Comparison of ENCODE assay signal across 1 cellular context in the genomic region with DNA sequence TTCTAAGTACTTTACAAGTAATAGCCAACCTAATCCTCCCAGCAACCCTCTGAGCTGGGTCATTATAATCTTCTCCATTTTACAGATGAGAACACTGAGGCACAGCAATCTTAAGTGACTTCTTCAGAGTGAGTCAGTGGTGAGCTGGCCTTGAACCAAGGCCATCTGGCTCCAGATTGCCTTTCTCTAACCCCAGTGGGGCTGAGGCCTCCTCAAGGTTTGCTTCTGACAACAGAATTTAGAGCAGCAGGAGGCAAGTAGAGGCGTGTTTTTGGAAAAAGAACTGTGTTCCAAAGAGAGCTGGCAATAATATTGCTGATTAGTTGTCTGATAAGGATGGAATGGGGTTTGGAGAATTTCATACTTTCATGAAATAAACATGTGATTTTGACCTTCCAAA.
A peak's percentile ranks its signal among the peaks of the same experiment; 100 is the strongest.
TF ChIP-seq lines count a peak whose summit lies in the region.

No MANE protein-coding gene starts in this region.

TF ChIP-seq in SK-N-SH, 30 proteins besides CTCF, POLR2A, EP300 and RAD21:
- TF ChIP-seq NRF1 (IDR thresholded peaks at IDR 0.05; ENCODE audit: low read depth, low read length) (no peak), MEF2A (IDR thresholded peaks at IDR 0.05; ENCODE audit: borderline replicate concordance, low read depth) (no peak), GATA2 (CRISPR knock-in tag; IDR thresholded peaks at IDR 0.05) (no peak), MXI1 (IDR thresholded peaks at IDR 0.05; ENCODE audit: low read depth, low read length) (no peak), JUND (IDR thresholded peaks at IDR 0.05) (0 out of 2 replicates have a peak, but pooled peaks have one; percentile 9), FOXJ3 (CRISPR knock-in tag; IDR thresholded peaks at IDR 0.05) (no peak), TCF12 (IDR thresholded peaks at IDR 0.05) (peak; percentile 70), TEAD4 (IDR thresholded peaks at IDR 0.05; ENCODE audit: borderline replicate concordance, insufficient read depth) (no peak), GABPA (IDR thresholded peaks at IDR 0.05; ENCODE audit: low read depth) (no peak), SIN3A (IDR thresholded peaks at IDR 0.05; ENCODE audit: borderline replicate concordance, low read depth, low read length) (no peak), EZH2phosphoT487 (IDR thresholded peaks at IDR 0.05; ENCODE audit: borderline replicate concordance, low read depth) (no peak), YY1 (IDR thresholded peaks at IDR 0.05; ENCODE audit: low read depth) (no peak), ELF1 (IDR thresholded peaks at IDR 0.05) (no peak), SMC3 (IDR thresholded peaks at IDR 0.05; ENCODE audit: low read depth, low read length) (no peak), NFIC (IDR thresholded peaks at IDR 0.05; ENCODE audit: borderline replicate concordance) (peak; percentile 63), FOXM1 (IDR thresholded peaks at IDR 0.05; ENCODE audit: low read depth) (no peak), RCOR1 (IDR thresholded peaks at IDR 0.05; ENCODE audit: low read length) (no peak; the same call in 1 of the 2 replicates), POLR2AphosphoS5 (IDR thresholded peaks at IDR 0.05; ENCODE audit: low read depth, low read length) (no peak), TAF1 (IDR thresholded peaks at IDR 0.05; ENCODE audit: borderline replicate concordance, low read depth, low read length) (no peak), RFX5 (IDR thresholded peaks at IDR 0.05; ENCODE audit: low read length) (no peak), FOSL2 (IDR thresholded peaks at IDR 0.05; ENCODE audit: borderline replicate concordance, low read depth) (no peak), CHD2 (IDR thresholded peaks at IDR 0.05; ENCODE audit: low read length, partially characterized antibody) (no peak), RXRA (IDR thresholded peaks at IDR 0.05; ENCODE audit: borderline replicate concordance, low read depth) (no peak)
- TF ChIP-seq, protein P1, sequence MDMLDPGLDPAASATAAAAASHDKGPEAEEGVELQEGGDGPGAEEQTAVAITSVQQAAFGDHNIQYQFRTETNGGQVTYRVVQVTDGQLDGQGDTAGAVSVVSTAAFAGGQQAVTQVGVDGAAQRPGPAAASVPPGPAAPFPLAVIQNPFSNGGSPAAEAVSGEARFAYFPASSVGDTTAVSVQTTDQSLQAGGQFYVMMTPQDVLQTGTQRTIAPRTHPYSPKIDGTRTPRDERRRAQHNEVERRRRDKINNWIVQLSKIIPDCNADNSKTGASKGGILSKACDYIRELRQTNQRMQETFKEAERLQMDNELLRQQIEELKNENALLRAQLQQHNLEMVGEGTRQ (IDR thresholded peaks at IDR 0.05; ENCODE audit: borderline replicate concordance, low read depth, low read length) = no peak
- TF ChIP-seq, protein P2, sequence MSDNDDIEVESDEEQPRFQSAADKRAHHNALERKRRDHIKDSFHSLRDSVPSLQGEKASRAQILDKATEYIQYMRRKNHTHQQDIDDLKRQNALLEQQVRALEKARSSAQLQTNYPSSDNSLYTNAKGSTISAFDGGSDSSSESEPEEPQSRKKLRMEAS (IDR thresholded peaks at IDR 0.05; ENCODE audit: low read depth) = no peak
- TF ChIP-seq, protein P3, sequence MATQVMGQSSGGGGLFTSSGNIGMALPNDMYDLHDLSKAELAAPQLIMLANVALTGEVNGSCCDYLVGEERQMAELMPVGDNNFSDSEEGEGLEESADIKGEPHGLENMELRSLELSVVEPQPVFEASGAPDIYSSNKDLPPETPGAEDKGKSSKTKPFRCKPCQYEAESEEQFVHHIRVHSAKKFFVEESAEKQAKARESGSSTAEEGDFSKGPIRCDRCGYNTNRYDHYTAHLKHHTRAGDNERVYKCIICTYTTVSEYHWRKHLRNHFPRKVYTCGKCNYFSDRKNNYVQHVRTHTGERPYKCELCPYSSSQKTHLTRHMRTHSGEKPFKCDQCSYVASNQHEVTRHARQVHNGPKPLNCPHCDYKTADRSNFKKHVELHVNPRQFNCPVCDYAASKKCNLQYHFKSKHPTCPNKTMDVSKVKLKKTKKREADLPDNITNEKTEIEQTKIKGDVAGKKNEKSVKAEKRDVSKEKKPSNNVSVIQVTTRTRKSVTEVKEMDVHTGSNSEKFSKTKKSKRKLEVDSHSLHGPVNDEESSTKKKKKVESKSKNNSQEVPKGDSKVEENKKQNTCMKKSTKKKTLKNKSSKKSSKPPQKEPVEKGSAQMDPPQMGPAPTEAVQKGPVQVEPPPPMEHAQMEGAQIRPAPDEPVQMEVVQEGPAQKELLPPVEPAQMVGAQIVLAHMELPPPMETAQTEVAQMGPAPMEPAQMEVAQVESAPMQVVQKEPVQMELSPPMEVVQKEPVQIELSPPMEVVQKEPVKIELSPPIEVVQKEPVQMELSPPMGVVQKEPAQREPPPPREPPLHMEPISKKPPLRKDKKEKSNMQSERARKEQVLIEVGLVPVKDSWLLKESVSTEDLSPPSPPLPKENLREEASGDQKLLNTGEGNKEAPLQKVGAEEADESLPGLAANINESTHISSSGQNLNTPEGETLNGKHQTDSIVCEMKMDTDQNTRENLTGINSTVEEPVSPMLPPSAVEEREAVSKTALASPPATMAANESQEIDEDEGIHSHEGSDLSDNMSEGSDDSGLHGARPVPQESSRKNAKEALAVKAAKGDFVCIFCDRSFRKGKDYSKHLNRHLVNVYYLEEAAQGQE (IDR thresholded peaks at IDR 0.05; ENCODE audit: low read depth, low read length) = no peak
- TF ChIP-seq, protein P4, sequence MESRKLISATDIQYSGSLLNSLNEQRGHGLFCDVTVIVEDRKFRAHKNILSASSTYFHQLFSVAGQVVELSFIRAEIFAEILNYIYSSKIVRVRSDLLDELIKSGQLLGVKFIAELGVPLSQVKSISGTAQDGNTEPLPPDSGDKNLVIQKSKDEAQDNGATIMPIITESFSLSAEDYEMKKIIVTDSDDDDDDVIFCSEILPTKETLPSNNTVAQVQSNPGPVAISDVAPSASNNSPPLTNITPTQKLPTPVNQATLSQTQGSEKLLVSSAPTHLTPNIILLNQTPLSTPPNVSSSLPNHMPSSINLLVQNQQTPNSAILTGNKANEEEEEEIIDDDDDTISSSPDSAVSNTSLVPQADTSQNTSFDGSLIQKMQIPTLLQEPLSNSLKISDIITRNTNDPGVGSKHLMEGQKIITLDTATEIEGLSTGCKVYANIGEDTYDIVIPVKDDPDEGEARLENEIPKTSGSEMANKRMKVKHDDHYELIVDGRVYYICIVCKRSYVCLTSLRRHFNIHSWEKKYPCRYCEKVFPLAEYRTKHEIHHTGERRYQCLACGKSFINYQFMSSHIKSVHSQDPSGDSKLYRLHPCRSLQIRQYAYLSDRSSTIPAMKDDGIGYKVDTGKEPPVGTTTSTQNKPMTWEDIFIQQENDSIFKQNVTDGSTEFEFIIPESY (IDR thresholded peaks at IDR 0.05; ENCODE audit: borderline replicate concordance, low read depth) = no peak
- TF ChIP-seq, protein P5, sequence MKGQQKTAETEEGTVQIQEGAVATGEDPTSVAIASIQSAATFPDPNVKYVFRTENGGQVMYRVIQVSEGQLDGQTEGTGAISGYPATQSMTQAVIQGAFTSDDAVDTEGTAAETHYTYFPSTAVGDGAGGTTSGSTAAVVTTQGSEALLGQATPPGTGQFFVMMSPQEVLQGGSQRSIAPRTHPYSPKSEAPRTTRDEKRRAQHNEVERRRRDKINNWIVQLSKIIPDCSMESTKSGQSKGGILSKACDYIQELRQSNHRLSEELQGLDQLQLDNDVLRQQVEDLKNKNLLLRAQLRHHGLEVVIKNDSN (IDR thresholded peaks at IDR 0.05; ENCODE audit: borderline replicate concordance, low read depth) = no peak
- TF ChIP-seq, protein P6, sequence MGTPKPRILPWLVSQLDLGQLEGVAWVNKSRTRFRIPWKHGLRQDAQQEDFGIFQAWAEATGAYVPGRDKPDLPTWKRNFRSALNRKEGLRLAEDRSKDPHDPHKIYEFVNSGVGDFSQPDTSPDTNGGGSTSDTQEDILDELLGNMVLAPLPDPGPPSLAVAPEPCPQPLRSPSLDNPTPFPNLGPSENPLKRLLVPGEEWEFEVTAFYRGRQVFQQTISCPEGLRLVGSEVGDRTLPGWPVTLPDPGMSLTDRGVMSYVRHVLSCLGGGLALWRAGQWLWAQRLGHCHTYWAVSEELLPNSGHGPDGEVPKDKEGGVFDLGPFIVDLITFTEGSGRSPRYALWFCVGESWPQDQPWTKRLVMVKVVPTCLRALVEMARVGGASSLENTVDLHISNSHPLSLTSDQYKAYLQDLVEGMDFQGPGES (IDR thresholded peaks at IDR 0.05; ENCODE audit: low read depth, low read length) = no peak
- TF ChIP-seq, protein P7, sequence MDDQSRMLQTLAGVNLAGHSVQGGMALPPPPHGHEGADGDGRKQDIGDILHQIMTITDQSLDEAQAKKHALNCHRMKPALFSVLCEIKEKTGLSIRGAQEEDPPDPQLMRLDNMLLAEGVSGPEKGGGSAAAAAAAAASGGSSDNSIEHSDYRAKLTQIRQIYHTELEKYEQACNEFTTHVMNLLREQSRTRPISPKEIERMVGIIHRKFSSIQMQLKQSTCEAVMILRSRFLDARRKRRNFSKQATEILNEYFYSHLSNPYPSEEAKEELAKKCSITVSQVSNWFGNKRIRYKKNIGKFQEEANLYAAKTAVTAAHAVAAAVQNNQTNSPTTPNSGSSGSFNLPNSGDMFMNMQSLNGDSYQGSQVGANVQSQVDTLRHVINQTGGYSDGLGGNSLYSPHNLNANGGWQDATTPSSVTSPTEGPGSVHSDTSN (IDR thresholded peaks at IDR 0.05) = peak; percentile 38; the same call in 1 of the 2 replicates
